Comparison of ENCODE assay signal across 21 cellular contexts in genomic region chr18:13412901-13413300, GRCh38.
"Had no signal": no experiment of that assay in that cellular context is flagged by ENCODE, and none has a peak within 500 bp of the region (broad histone marks: within the 10 kb centered on the region; RNA-seq: fewer than 3 reads in every experiment).

No MANE protein-coding gene starts in this region.

- DNase-seq: effector memory CD4-positive, alpha-beta T cell; heart right ventricle; hypothalamus; kidney glomerular epithelial cell; lower lobe of right lung; natural killer cell; posterior cingulate gyrus; right cardiac atrium; small intestine; stimulated activated CD4-positive, alpha-beta T cell treated with anti-CD3 and anti-CD28 coated beads, Interleukin-12 subunit alpha, Interleukin-12 subunit beta, amount 100 ng/mL, for 4 hours; stimulated activated naive CD4-positive, alpha-beta T cell; stomach; substantia nigra; trophoblast cell had no signal

- FAIRE-seq: endometrium, frontal cortex, islet of Langerhans, small intestine had no signal

- H3K27me3 ChIP-seq: heart right ventricle, stomach had no signal

- ATAC-seq: esophagus mucosa, heart right ventricle, left lobe of liver, lower lobe of right lung, natural killer cell, right cardiac atrium had no signal

- H3K27ac ChIP-seq: coronary artery, heart right ventricle, lower lobe of right lung, stomach, thoracic aorta had no signal

- H3K9me3 ChIP-seq: lower lobe of right lung, thoracic aorta had no signal

- H3K36me3 ChIP-seq: lower lobe of right lung, stomach, thoracic aorta had no signal

- H3K4me3 ChIP-seq: coronary artery, heart right ventricle, lower lobe of right lung, stomach, thoracic aorta had no signal
